12 cellular contexts compared by ENCODE assay signal in genomic region chr19:20278342-20278741, GRCh38.
DNase-seq lines count a peak whose midpoint lies in the region; TF ChIP-seq lines count a peak whose summit lies in the region.
"Had no signal": no experiment of that assay in that cellular context is flagged by ENCODE, and none has a peak within 500 bp of the region (broad histone marks: within the 10 kb centered on the region; RNA-seq: fewer than 3 reads in every experiment).

No MANE protein-coding gene starts in this region.

- no peaks in the 10 kb centered on the region for H3K9me3 ChIP-seq in OCI-LY3 (ENCODE audit: insufficient read depth, low read length)

- peak; percentile 9 for DNase-seq in GM12865 (ENCODE audit: low read depth)
- peak; percentile 41 for DNase-seq in epithelial cell of esophagus (ENCODE audit: low read depth)
- DNase-seq in retina: peak; percentile 49
- no peak for DNase-seq in NCI-H226
- no peak for DNase-seq in NK-92 treated with Interleukin-12 subunit alpha and Interleukin-12 subunit beta, amount 100 ng/mL, for 24 hours (lab: John Stamatoyannopoulos, UW)
- no peak for DNase-seq in NOMO-1 treated with DMSO at 0.1 percent for 48 hours (lab: John Stamatoyannopoulos, UW; ENCODE audit: unreplicated experiment)
- no peak for DNase-seq in NCI-H524 treated with DMSO at 0.1 percent for 48 hours (lab: John Stamatoyannopoulos, UW)
- DNase-seq: activated CD4-positive, alpha-beta T cell treated with anti-CD3 and anti-CD28 coated beads for 1 hour; activated naive CD4-positive, alpha-beta T cell treated with anti-CD3 and anti-CD28 coated beads for 36 hours; NCI-H2081; SIG-M5 had no signal

- H3K79me2 ChIP-seq in OCI-LY3 (ENCODE audit: low read length): no peaks in the 10 kb centered on the region

- H3K4me1 ChIP-seq in OCI-LY3 (ENCODE audit: low read length): peaks cover 15% of the 10 kb centered on the region; the same call in 1 of the 2 replicates

- H3K27me3 ChIP-seq in OCI-LY3 (ENCODE audit: low read depth, low read length): no peaks in the 10 kb centered on the region

- peak overlapping the region; percentile 69 for H3K4me2 ChIP-seq in OCI-LY3 (ENCODE audit: low read length)

- H3K36me3 ChIP-seq in OCI-LY3 (replicated peaks; ENCODE audit: low read depth, low read length): no peaks in the 10 kb centered on the region

- H3K9ac ChIP-seq in OCI-LY3 (ENCODE audit: low read length): 0 out of 2 replicates have a peak overlapping the region, but pooled peaks have one; percentile 33

- TF ChIP-seq CTCF in GM12865 (IDR thresholded peaks at IDR 0.05; ENCODE audit: insufficient read depth, low read depth, low read length, missing control alignments) (peak; percentile 20), OCI-LY3 (IDR thresholded peaks at IDR 0.05; ENCODE audit: low read depth, low read length) (peak; percentile 59), epithelial cell of esophagus (IDR thresholded peaks at IDR 0.05; ENCODE audit: insufficient read depth, low read depth, low read length, missing control alignments) (peak; percentile 53)

- H3K27ac ChIP-seq in OCI-LY3 (ENCODE audit: low read length): no peak overlapping the region

- H2AFZ ChIP-seq in OCI-LY3 (ENCODE audit: low read depth, low read length): no peak overlapping the region; the same call in 1 of the 2 replicates

- no peaks in the 10 kb centered on the region for H4K20me1 ChIP-seq in OCI-LY3 (ENCODE audit: insufficient read depth, low read length)

- H3K4me3 ChIP-seq in GM12865 (ENCODE audit: low read depth, low read length) (no peak overlapping the region), OCI-LY3 (ENCODE audit: low read length) (0 out of 2 replicates have a peak overlapping the region, but pooled peaks have one; percentile 35), epithelial cell of esophagus (ENCODE audit: low read length) (no peak overlapping the region)

Comparison
In these comparisons a context has a peak if more than half of its experiments do, and no peak if none do; other contexts are left out.
1. DNase-seq: peak in GM12865 (single experiment), epithelial cell of esophagus (single experiment) and retina (single experiment); none in NCI-H226 (single experiment), NK-92 treated with Interleukin-12 subunit alpha and Interleukin-12 subunit beta, amount 100 ng/mL, for 24 hours (single experiment), NOMO-1 treated with DMSO at 0.1 percent for 48 hours (single experiment) and NCI-H524 treated with DMSO at 0.1 percent for 48 hours (single experiment).
2. Peak in every context shown above with its lines, with median percentiles within 50 percentile points of each other: CTCF ChIP-seq.